10 cellular contexts compared by ENCODE assay signal in the genomic region with DNA sequence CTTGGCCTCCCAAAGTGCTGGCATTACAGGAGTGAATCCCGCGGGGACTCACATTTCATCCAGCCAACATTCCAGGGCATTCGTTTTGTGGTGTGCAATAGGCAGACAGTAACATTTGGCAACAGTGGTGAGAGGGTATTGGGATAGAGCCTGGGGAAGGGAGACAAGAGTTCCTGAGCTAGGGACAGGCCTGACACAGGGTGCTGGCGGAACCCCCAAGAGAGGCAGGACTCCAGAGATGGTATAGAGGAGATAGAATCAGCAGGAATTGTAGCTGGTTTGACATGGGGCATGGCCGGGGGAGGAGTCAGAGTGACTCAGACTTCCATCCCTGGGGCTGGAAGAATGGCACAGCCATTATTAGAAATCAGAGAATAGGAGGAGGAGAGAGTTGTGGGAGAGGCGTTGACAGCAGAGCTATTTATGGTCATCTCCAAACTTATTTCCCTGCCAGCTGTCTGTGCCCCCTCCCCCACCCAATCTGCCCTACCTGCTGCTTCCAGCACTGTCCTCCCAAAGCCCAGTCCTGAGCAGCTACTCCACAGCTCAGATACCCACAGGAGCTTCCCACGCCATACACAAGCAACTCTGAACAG. TPM values are rescaled to one million over a fixed set of nuclear protein-coding genes. Genes with fewer than 3 reads are reported as not detected.
DNase-seq lines count a peak whose midpoint lies in the region; ATAC-seq, FAIRE-seq and TF ChIP-seq lines count a peak whose summit lies in the region.
"Had no signal": no experiment of that assay in that cellular context is flagged by ENCODE, and none has a peak within 500 bp of the region (broad histone marks: within the 10 kb centered on the region; RNA-seq: fewer than 3 reads in every experiment).

No MANE protein-coding gene starts in this region.

- in situ Hi-C loops in HepG2 (cut with HindIII; ENCODE audit: extremely low pct_ligation_motif_present, low pct_unique_long_range_greater_than_20kb): no loop called here

- H3K4me2 ChIP-seq in HepG2 (ENCODE audit: low read depth, low read length): peak overlapping the region; percentile 33

- FAIRE-seq in HepG2 (lab: Jason Lieb, UNC): no peak

- TF ChIP-seq POLR2A in HepG2 (IDR thresholded peaks at IDR 0.05; ENCODE audit: insufficient read depth in 1 of 2, low read depth in 2 of 2, low read length in 2 of 2): no peak

- no peak overlapping the region for H3K27ac ChIP-seq in HepG2 (ENCODE audit: extremely low read length, insufficient read depth, low read length)

- H3K9me3 ChIP-seq in MG63 (no peaks in the 10 kb centered on the region), HepG2 (ENCODE audit: low read length) (no peaks in the 10 kb centered on the region)

- POLR2A ChIA-PET in HepG2 (lab: Yijun Ruan, JAX): no interaction called here

- no peak for TF ChIP-seq CTCF in cardiac fibroblast (IDR thresholded peaks at IDR 0.05; ENCODE audit: low read depth, low read length)
- TF ChIP-seq CTCF in HepG2 (CRISPR knock-in tag; IDR thresholded peaks at IDR 0.05): no peak

- no peaks in the 10 kb centered on the region for H3K27me3 ChIP-seq in MG63
- H3K27me3 ChIP-seq in HepG2 (ENCODE audit: control insufficient read depth in 1 of 2, insufficient read depth in 2 of 2, low read length in 2 of 2): peaks cover 0 to 1% of the 10 kb centered on the region in 2 experiments; a peak in 1 of 5 replicates

- peak; percentile 82 for DNase-seq in AG08395 (ENCODE audit: low spot score)
- peak; percentile 71 for DNase-seq in MG63
- peak; percentile 45 to 50 for DNase-seq in cardiac fibroblast (ENCODE audit: low read depth in 2 of 2)
- DNase-seq in HepG2 (ENCODE audit: low spot score): no peak
- DNase-seq in DMS114 treated with DMSO at 0.1 percent for 48 hours (lab: John Stamatoyannopoulos, UW; ENCODE audit: unreplicated experiment): no peak
- DNase-seq in activated naive CD4-positive, alpha-beta T cell treated with anti-CD3 and anti-CD28 coated beads, Interleukin-2, amount 50 U/mL, for 16 hours: no peak
- no peak for DNase-seq in NCI-H1436 (lab: John Stamatoyannopoulos, UW)
- DNase-seq: DMS79, GOT3 had no signal

- H2AFZ ChIP-seq in HepG2 (ENCODE audit: low read length): no peak overlapping the region

- no peaks in the 10 kb centered on the region for H3K79me2 ChIP-seq in HepG2 (ENCODE audit: insufficient read depth, low read length)

- no peak overlapping the region for H3K9ac ChIP-seq in HepG2 (ENCODE audit: insufficient read depth, low read depth, low read length)

- no peaks in the 10 kb centered on the region for H4K20me1 ChIP-seq in HepG2 (ENCODE audit: insufficient read depth, low read length)

- CTCF ChIA-PET in HepG2 (lab: Yijun Ruan, JAX; ENCODE audit: low intra/inter-chr PET ratio, low total read pairs): no interaction called here

- WGBS in HepG2 (ENCODE audit: low lambda C conversion rate): 18% methylated on average over 7 of the region's 7 CpGs

- BruUV-seq in HepG2 (replicated peaks; lab: Mats Ljungman, UMichigan): no TSS peak

- TF ChIP-seq RAD21 in HepG2 (CRISPR knock-in tag; IDR thresholded peaks at IDR 0.05): no peak

- ATAC-seq in HepG2: no peak
- no peak for ATAC-seq in GM21723 (IDR thresholded peaks at IDR 0.05; ENCODE audit: unreplicated experiment)

- no peak overlapping the region for H3K4me3 ChIP-seq in MG63
- H3K4me3 ChIP-seq in cardiac fibroblast (replicated peaks in 1 of 2; ENCODE audit: low read depth in 2 of 2, low read length in 2 of 2): no peak overlapping the region
- H3K4me3 ChIP-seq in HepG2 (replicated peaks in 1 of 3; ENCODE audit: insufficient read depth in 1 of 3, low read depth in 2 of 3, low read length in 3 of 3): no peak overlapping the region

- intact Hi-C loops in HepG2 (cut with micrococcal nuclease; ENCODE audit: unreplicated experiment): no loop called here

- TF ChIP-seq EP300 in HepG2 (IDR thresholded peaks at IDR 0.05; ENCODE audit: low read depth in 2 of 2, low read length in 2 of 2) (no peak), HepG2 (CRISPR knock-in tag; IDR thresholded peaks at IDR 0.05; ENCODE audit: borderline replicate concordance) (no peak)

- H3K36me3 ChIP-seq in MG63: no peaks in the 10 kb centered on the region
- H3K36me3 ChIP-seq in HepG2 (replicated peaks in 1 of 2; ENCODE audit: control insufficient read depth in 1 of 2, insufficient read depth in 2 of 2, low read length in 2 of 2): no peaks in the 10 kb centered on the region

- peaks cover 46% of the 10 kb centered on the region for H3K4me1 ChIP-seq in HepG2 (ENCODE audit: insufficient read depth, low read length)

TF ChIP-seq in HepG2, 621 proteins besides CTCF, POLR2A, EP300 and RAD21:
- TF ChIP-seq FOSL2 (CRISPR knock-in tag; IDR thresholded peaks at IDR 0.05): peak; percentile 46; the same call in 1 of the 2 replicates
- peak; percentile 46 for TF ChIP-seq TEAD3 (CRISPR knock-in tag; optimal IDR thresholded peaks at IDR 0.05; ENCODE audit: borderline replicate concordance)
- no peak for TF ChIP-seq ZNF784 (CRISPR knock-in tag; IDR thresholded peaks at IDR 0.05; ENCODE audit: borderline replicate concordance)
- no peak for TF ChIP-seq RBFOX2 (IDR thresholded peaks at IDR 0.05; ENCODE audit: low read depth, low read length)

RNA-seq across cellular contexts. Expression of gene IDH2, which starts 4.4 kb away (rescaled TPM):
- total RNA-seq in MG63 (2014; rRNA removed; shearing (Covaris generic); ENCODE audit: low replicate concordance): 45.7 and 57.2 TPM in 2 replicates
- total RNA-seq in HepG2 (2016; rRNA removed; fragmentation: Illumina TruSeq; extraction: Trizol): 120 and 121 TPM in 2 replicates
- 37.5 and 39.4 TPM in 2 replicates for total RNA-seq in HepG2 (2016; cell fraction: cytosol; rRNA removed; fragmentation: Illumina TruSeq; extraction: Trizol; ENCODE audit: low read depth)
- 108 and 124 TPM in 2 replicates for total RNA-seq in HepG2 (2016; cell fraction: insoluble cytoplasmic fraction; rRNA removed; fragmentation: Illumina TruSeq; extraction: Trizol)
- 87.3 and 98.2 TPM in 2 replicates for total RNA-seq in HepG2 (2016; cell fraction: membrane; rRNA removed; fragmentation: Illumina TruSeq; extraction: Trizol)
- total RNA-seq in HepG2 (2016; cell fraction: nucleus; rRNA removed; fragmentation: Illumina TruSeq; extraction: Trizol): 50.6 and 54.5 TPM in 2 replicates
- polyA plus RNA-seq in HepG2 (2011; rRNA removed): 132 and 145 TPM in 2 replicates
- polyA plus RNA-seq in HepG2 (2011; cell fraction: cytosol; rRNA removed): 85.2 and 137 TPM in 2 replicates
- 62.9 and 78.0 TPM in 2 replicates for polyA plus RNA-seq in HepG2 (2011; cell fraction: nucleus; rRNA removed)
- 57.4 and 73.4 TPM in 2 replicates for polyA plus RNA-seq in HepG2 (2012)
- polyA plus RNA-seq in HepG2 (2016; cell fraction: cytosol; fragmentation: Illumina TruSeq; extraction: Trizol; ENCODE audit: low read depth): 63.2 and 73.9 TPM in 2 replicates
- polyA plus RNA-seq in HepG2 (2016; cell fraction: insoluble cytoplasmic fraction; fragmentation: Illumina TruSeq; extraction: Trizol; ENCODE audit: low read depth): 130 and 145 TPM in 2 replicates
- polyA plus RNA-seq in HepG2 (2016; cell fraction: membrane; fragmentation: Illumina TruSeq; extraction: Trizol; ENCODE audit: low read depth): 84.9 and 106 TPM in 2 replicates
- 97.9 and 110 TPM in 2 replicates for polyA plus RNA-seq in HepG2 (2016; cell fraction: nucleus; fragmentation: Illumina TruSeq; extraction: Trizol; ENCODE audit: insufficient read depth, low read depth)
- 34.4 and 160 TPM in 2 replicates for polyA minus RNA-seq in HepG2 (2011; rRNA and poly(A)+ RNA removed; ENCODE audit: low replicate concordance)
- polyA minus RNA-seq in HepG2 (2011; cell fraction: cytosol; rRNA and poly(A)+ RNA removed): 67.1 and 76.1 TPM in 2 replicates
- 14.7 and 18.4 TPM in 2 replicates for polyA minus RNA-seq in HepG2 (2011; cell fraction: nucleus; rRNA and poly(A)+ RNA removed)

Comparison
In these comparisons a context has a peak if more than half of its experiments do, and no peak if none do; other contexts are left out.
1. DNase-seq: peak in AG08395 (single experiment), MG63 (single experiment) and cardiac fibroblast (2 of 2); none in HepG2 (single experiment), DMS114 treated with DMSO at 0.1 percent for 48 hours (single experiment), activated naive CD4-positive, alpha-beta T cell treated with anti-CD3 and anti-CD28 coated beads, Interleukin-2, amount 50 U/mL, for 16 hours (single experiment) and NCI-H1436 (single experiment).